Comparison of ENCODE assay signal across 8 cellular contexts in genomic region chr4:185470503-185471195, GRCh38. TPM values are rescaled to one million over a fixed set of nuclear protein-coding genes. Genes with fewer than 3 reads are reported as not detected.
DNase-seq lines count a peak whose midpoint lies in the region; ATAC-seq and TF ChIP-seq lines count a peak whose summit lies in the region.

No MANE protein-coding gene starts in this region.

- CTCF ChIA-PET in CD4-positive, alpha-beta memory T cell (lab: Charles Lee; ENCODE audit: partially characterized antibody) = interaction anchor here (1.0 to 2.2 kb wide), 3 partner anchors 40 to 127 kb away, joined by 3 to 6 read pairs (median 3); partner anchors contain the start of gene UFSP2

- H3K36me3 Mint-ChIP-seq in CD4-positive, alpha-beta memory T cell = no peaks in the 10 kb centered on the region
- no peaks in the 10 kb centered on the region for H3K36me3 Mint-ChIP-seq in neural progenitor cell

- H3K4me2 ChIP-seq in neural progenitor cell = peak overlapping the region; percentile 74

- peaks cover 0 to 1% (median 0%) of the 10 kb centered on the region in 8 donors for H3K9me3 Mint-ChIP-seq in CD4-positive, alpha-beta memory T cell
- no peaks in the 10 kb centered on the region for H3K9me3 Mint-ChIP-seq in neural progenitor cell

- ATAC-seq in GM21360 (IDR thresholded peaks at IDR 0.05; ENCODE audit: unreplicated experiment) (peak; percentile 5), foreskin keratinocyte (peak; percentile 27)

- no peaks in the 10 kb centered on the region for H3F3A ChIP-seq in neural progenitor cell (ENCODE audit: low read depth)

- peaks cover 0 to 2% of the 10 kb centered on the region in 2 donors for H3K27me3 Mint-ChIP-seq in CD4-positive, alpha-beta memory T cell
- H3K27me3 Mint-ChIP-seq in neural progenitor cell (ENCODE audit: insufficient read depth, low read depth) = peaks cover 5% of the 10 kb centered on the region

- TF ChIP-seq CTCF in foreskin keratinocyte (conservative IDR thresholded peaks at IDR 0.05) (no peak), neural progenitor cell (IDR thresholded peaks at IDR 0.05) (no peak)

- H3K9ac ChIP-seq in neural progenitor cell = no peak overlapping the region

- no peak overlapping the region for H3K27ac ChIP-seq in CD4-positive, alpha-beta memory T cell (ENCODE audit: low read depth, low read length)
- H3K27ac ChIP-seq in foreskin keratinocyte (no peak overlapping the region), neural progenitor cell (no peak overlapping the region)

- H3K27me3 ChIP-seq in CD4-positive, alpha-beta memory T cell (ENCODE audit: insufficient read depth, low read length) = no peaks in the 10 kb centered on the region
- H3K27me3 ChIP-seq in foreskin keratinocyte (peaks cover 40% of the 10 kb centered on the region), neural progenitor cell (peaks cover 21% of the 10 kb centered on the region)

- no peaks in the 10 kb centered on the region for H3K79me2 ChIP-seq in neural progenitor cell (ENCODE audit: low read depth)

- peaks cover 6 to 17% (median 10%) of the 10 kb centered on the region in 4 donors for H3K4me1 Mint-ChIP-seq in CD4-positive, alpha-beta memory T cell
- H3K4me1 Mint-ChIP-seq in neural progenitor cell = peaks cover 15% of the 10 kb centered on the region

- H3K36me3 ChIP-seq in CD4-positive, alpha-beta memory T cell (ENCODE audit: insufficient read depth, low read length) = no peaks in the 10 kb centered on the region
- H3K36me3 ChIP-seq in neural progenitor cell = no peaks in the 10 kb centered on the region

- POLR2A ChIA-PET in CD4-positive, alpha-beta memory T cell (lab: Charles Lee; ENCODE audit: partially characterized antibody) = interaction anchor here (1.1 to 1.9 kb wide), 2 partner anchors 44 to 45 kb away, joined by 4 to 5 read pairs; partner anchors contain the start of gene UFSP2

- intact Hi-C loops in CD4-positive, alpha-beta memory T cell (cut with micrococcal nuclease) = loop anchor here (1.0 to 10.0 kb wide), 11 partner anchors 45 to 1966 kb away; partner anchors contain the start of genes ACSL1, ANKRD37, CASP3 and CENPU

- peak overlapping the region; percentile 66 to 88 for H3K4me3 ChIP-seq in CD4-positive, alpha-beta memory T cell (ENCODE audit: low read length in 2 of 2)
- peak overlapping the region; percentile 66 for H3K4me3 ChIP-seq in neural progenitor cell

- peak overlapping the region; percentile 82 to 90 (median 86) for H3K4me3 Mint-ChIP-seq in CD4-positive, alpha-beta memory T cell
- peak overlapping the region; percentile 91 for H3K4me3 Mint-ChIP-seq in neural progenitor cell

- peak; percentile 61 to 68 (median 65) for DNase-seq in CD4-positive, alpha-beta memory T cell
- peak; percentile 12 for DNase-seq in NCI-H2196 treated with DMSO at 0.1 percent for 48 hours (lab: John Stamatoyannopoulos, UW; ENCODE audit: unreplicated experiment)
- DNase-seq in activated naive CD4-positive, alpha-beta T cell treated with Interleukin-2 at 50 U/mL for 16 hours = peak; percentile 52
- DNase-seq in foreskin keratinocyte = peak in 1 of 2 donors; percentile 30
- DNase-seq in neural progenitor cell (ENCODE audit: low spot score) = peak; percentile 37
- DNase-seq in OCI-M2 (lab: John Stamatoyannopoulos, UW; ENCODE audit: unreplicated experiment) = no peak
- DNase-seq in NK-92 treated with Interleukin-12 subunit alpha and Interleukin-12 subunit beta, amount 100 ng/mL, for 24 hours (lab: John Stamatoyannopoulos, UW) = no peak

- H3K4me1 ChIP-seq in CD4-positive, alpha-beta memory T cell (ENCODE audit: insufficient read depth, low read length) = peaks cover 16% of the 10 kb centered on the region
- H3K4me1 ChIP-seq in foreskin keratinocyte (no peaks in the 10 kb centered on the region), neural progenitor cell (no peaks in the 10 kb centered on the region)

- H2AFZ ChIP-seq in neural progenitor cell (replicated peaks) = peak overlapping the region; percentile 91

- H3K27ac Mint-ChIP-seq in CD4-positive, alpha-beta memory T cell = peak overlapping the region; percentile 68 to 93 (median 82)
- no peak overlapping the region for H3K27ac Mint-ChIP-seq in neural progenitor cell

- H3K9me3 ChIP-seq in CD4-positive, alpha-beta memory T cell (ENCODE audit: control insufficient read depth in 1 of 2, low read length in 2 of 2) = no peaks in the 10 kb centered on the region
- no peaks in the 10 kb centered on the region for H3K9me3 ChIP-seq in neural progenitor cell (ENCODE audit: low read depth)

- no peaks in the 10 kb centered on the region for H4K20me1 ChIP-seq in neural progenitor cell (ENCODE audit: low read depth)

RNA-seq across cellular contexts. Expression of gene CCDC110, which starts 0.9 kb away (rescaled TPM):
- total RNA-seq in CD4-positive, alpha-beta memory T cell = under 1 TPM; 0.19 to 0.90 TPM
- polyA plus RNA-seq in CD4-positive, alpha-beta memory T cell = under 1 TPM in 1 of 2 donors, not detected in 1; 0.24 TPM
- total RNA-seq in foreskin keratinocyte (0.04 and 0.10 TPM in 2 replicates), neural progenitor cell (ENCODE audit: low replicate concordance) (0.93 and 2.0 TPM in 2 replicates)
- 0.02 TPM in 1 of 2 replicates, not detected in the other for polyA plus RNA-seq in foreskin keratinocyte

RNA-seq across cellular contexts. Expression of gene UFSP2, which starts 44.9 kb away (rescaled TPM):
- 10 to 100 TPM; 30.1 to 30.3 TPM for total RNA-seq in CD4-positive, alpha-beta memory T cell
- 10 to 100 TPM; 43.8 to 53.8 TPM for polyA plus RNA-seq in CD4-positive, alpha-beta memory T cell
- 22.5 and 24.9 TPM in 2 replicates for total RNA-seq in foreskin keratinocyte
- 16.2 and 19.7 TPM in 2 replicates for polyA plus RNA-seq in foreskin keratinocyte
- 43.0 and 56.9 TPM in 2 replicates for total RNA-seq in neural progenitor cell (ENCODE audit: low replicate concordance)

Comparison
In these comparisons a context has a peak if more than half of its experiments do, and no peak if none do; other contexts are left out.
1. DNase-seq: peak in CD4-positive, alpha-beta memory T cell (5 of 5), NCI-H2196 treated with DMSO at 0.1 percent for 48 hours (single experiment), activated naive CD4-positive, alpha-beta T cell treated with Interleukin-2 at 50 U/mL for 16 hours (single experiment) and neural progenitor cell (single experiment); none in OCI-M2 (single experiment) and NK-92 treated with Interleukin-12 subunit alpha and Interleukin-12 subunit beta, amount 100 ng/mL, for 24 hours (single experiment).